8 cellular contexts compared by ENCODE assay signal in genomic region chr3:196609815-196610515, GRCh38. TPM values are rescaled to one million over a fixed set of nuclear protein-coding genes. Genes with fewer than 3 reads are reported as not detected.
DNase-seq lines count a peak whose midpoint lies in the region; ATAC-seq and TF ChIP-seq lines count a peak whose summit lies in the region.

No MANE protein-coding gene starts in this region.

- H2AFZ ChIP-seq in ACC112 (ENCODE audit: low read length, unreplicated experiment), result peak overlapping the region; percentile 40
- H2AFZ ChIP-seq in H9 (ENCODE audit: low read length), result no peak overlapping the region

- no peak overlapping the region for H3K4ac ChIP-seq in H9 (ENCODE audit: low read depth, low read length)

- H3K79me1 ChIP-seq in H9 (ENCODE audit: insufficient read depth, low read depth, low read length, poor library complexity, severe bottlenecking), result no peaks in the 10 kb centered on the region

- H3K27me3 ChIP-seq in ACC112 (ENCODE audit: insufficient read depth, low read length) (no peaks in the 10 kb centered on the region), H9 (ENCODE audit: insufficient read depth, low read length) (no peaks in the 10 kb centered on the region), left lung (peaks cover 0 to under 1% of the 10 kb centered on the region in 2 donors)

- no peak overlapping the region for H2BK120ac ChIP-seq in H9 (ENCODE audit: low read depth, low read length, poor library complexity, severe bottlenecking)

- no peak overlapping the region for H2AK5ac ChIP-seq in H9 (ENCODE audit: insufficient read length, low read length)

- no peaks in the 10 kb centered on the region for H3K36me3 ChIP-seq in ACC112 (ENCODE audit: insufficient read depth, low read length)
- no peaks in the 10 kb centered on the region for H3K36me3 ChIP-seq in left lung

- CTCF ChIA-PET in activated B cell treated with CpG ODN at 0.5 μM for 24 hours (lab: Charles Lee), result interaction anchor here (0.6 to 11.7 kb wide), 25 partner anchors 10 to 178 kb away, joined by 3 to 258 read pairs (median 4); partner anchors contain the start of genes CEP19, NRROS, PAK2 and PIGX

- H2BK5ac ChIP-seq in H9 (ENCODE audit: insufficient read length, low read length), result no peak overlapping the region

- H3K79me2 ChIP-seq in ACC112 (ENCODE audit: control insufficient read depth, insufficient read depth, low read length, unreplicated experiment) (no peaks in the 10 kb centered on the region), H9 (ENCODE audit: insufficient read depth, low read length) (no peaks in the 10 kb centered on the region)

- H3K9me3 Mint-ChIP-seq in H9 (no peaks in the 10 kb centered on the region), activated B cell treated with CpG ODN at 0.5 μM for 24 hours (no peaks in the 10 kb centered on the region)

- H4K20me1 ChIP-seq in H9 (ENCODE audit: control insufficient read depth, insufficient read depth, insufficient read length), result no peaks in the 10 kb centered on the region

- H3K56ac ChIP-seq in H9 (ENCODE audit: insufficient read length, low read depth, low read length), result no peak overlapping the region

- H3K27ac ChIP-seq in ACC112 (ENCODE audit: low read depth, low read length) (no peak overlapping the region), H9 (ENCODE audit: insufficient read length, low read depth, low read length) (no peak overlapping the region), left lung (peak overlapping the region in 1 of 2 donors; percentile 50)

- TF ChIP-seq CTCF in H9 (conservative IDR thresholded peaks at IDR 0.05) (no peak), activated B cell treated with CpG ODN at 0.5 μM for 24 hours (IDR thresholded peaks at IDR 0.05) (no peak), left lung (IDR thresholded peaks at IDR 0.05) (no peak)

- no peak overlapping the region for H4K5ac ChIP-seq in H9 (ENCODE audit: insufficient read length, low read depth, low read length)

- H3K4me1 Mint-ChIP-seq in H9 (peaks cover 17 to 18% of the 10 kb centered on the region in 2 experiments), activated B cell treated with CpG ODN at 0.5 μM for 24 hours (peaks cover 15% of the 10 kb centered on the region)

- H3K4me3 Mint-ChIP-seq in H9, result no peak overlapping the region
- peak overlapping the region; percentile 52 for H3K4me3 Mint-ChIP-seq in activated B cell treated with CpG ODN at 0.5 μM for 24 hours

- TF ChIP-seq POLR2A in GM18505 (IDR thresholded peaks at IDR 0.05; ENCODE audit: borderline replicate concordance, extremely low read depth, insufficient read depth, insufficient read length), result no peak

- H4K91ac ChIP-seq in H9 (ENCODE audit: insufficient read length, low read depth, low read length), result no peak overlapping the region

- H2BK20ac ChIP-seq in H9 (ENCODE audit: low read depth, low read length, poor library complexity, severe bottlenecking), result no peak overlapping the region

- POLR2A ChIA-PET in activated B cell treated with CpG ODN at 0.5 μM for 24 hours (lab: Charles Lee), result interaction anchor here (0.8 to 5.9 kb wide), 13 partner anchors 22 to 332 kb away, joined by 3 to 52 read pairs (median 7); partner anchors contain the start of genes CEP19, NCBP2, NRROS and PAK2

- no peak overlapping the region for H3K4me2 ChIP-seq in H9 (ENCODE audit: insufficient read depth, insufficient read length, low read length)

- no peaks in the 10 kb centered on the region for H3K27me3 Mint-ChIP-seq in H9 (ENCODE audit: low read depth)
- H3K27me3 Mint-ChIP-seq in activated B cell treated with CpG ODN at 0.5 μM for 24 hours, result no peaks in the 10 kb centered on the region

- no peaks in the 10 kb centered on the region for H3K9me3 ChIP-seq in H9 (ENCODE audit: control insufficient read depth, low read depth, low read length)
- H3K9me3 ChIP-seq in left lung, result no peaks in the 10 kb centered on the region

- intact Hi-C loops in activated B cell treated with CpG ODN at 0.5 μM for 24 hours (cut with micrococcal nuclease) (loop anchor here (1.0 to 2.0 kb wide), 8 partner anchors 22 to 360 kb away; partner anchors contain the start of genes NCBP2 and NRROS), left lung (cut with DNase I) (loop anchor here (5.0 to 10.0 kb wide), 2 partner anchors 75 to 77 kb away; no protein-coding TSS in a partner anchor)

- no peaks in the 10 kb centered on the region for H3K23me2 ChIP-seq in H9 (ENCODE audit: insufficient read length, low read depth, low read length, poor library complexity, severe bottlenecking)

- no peak overlapping the region for H3K4me3 ChIP-seq in ACC112 (ENCODE audit: low read depth, low read length)
- H3K4me3 ChIP-seq in left lung, result no peak overlapping the region

- H3K27ac Mint-ChIP-seq in H9, result peak overlapping the region in 2 of 3 experiments; percentile 48 to 49; a peak in 1 of 7 replicates
- peak overlapping the region; percentile 69 for H3K27ac Mint-ChIP-seq in activated B cell treated with CpG ODN at 0.5 μM for 24 hours

- H3K14ac ChIP-seq in H9 (ENCODE audit: insufficient read depth, low read length), result no peak overlapping the region

- no peaks in the 10 kb centered on the region for H3K36me3 Mint-ChIP-seq in H9 (ENCODE audit: insufficient read depth in 1 of 3, low read depth in 3 of 3)
- no peaks in the 10 kb centered on the region for H3K36me3 Mint-ChIP-seq in activated B cell treated with CpG ODN at 0.5 μM for 24 hours (ENCODE audit: low read depth)

- no peak overlapping the region for H3K9ac ChIP-seq in H9 (ENCODE audit: extremely low read depth, insufficient read length, low read length)

- H2BK15ac ChIP-seq in H9 (ENCODE audit: low read depth, low read length), result no peak overlapping the region

- no peak for DNase-seq in H9
- no peak for DNase-seq in activated B cell treated with CpG ODN at 0.5 μM for 24 hours
- DNase-seq in left lung, result no peak
- no peak for DNase-seq in NCI-H1105 treated with DMSO at 0.1 percent for 48 hours (lab: John Stamatoyannopoulos, UW)

- H3K4me1 ChIP-seq in ACC112 (ENCODE audit: control insufficient read depth, insufficient read depth, low read length, unreplicated experiment), result peaks cover 5% of the 10 kb centered on the region
- H3K4me1 ChIP-seq in H9 (ENCODE audit: insufficient read depth, low read length), result no peaks in the 10 kb centered on the region
- peaks cover 0 to 26% of the 10 kb centered on the region in 2 donors for H3K4me1 ChIP-seq in left lung

- H4K8ac ChIP-seq in H9 (replicated peaks; ENCODE audit: insufficient read length, low read depth, low read length), result no peak overlapping the region

- no peak overlapping the region for H3T11ph ChIP-seq in H9 (ENCODE audit: low read length)

- no peak for ATAC-seq in activated B cell treated with CpG ODN at 0.5 μM for 24 hours (ENCODE audit: low read depth)
- ATAC-seq in left lung, result peak; percentile 9
- ATAC-seq in HG03460 (IDR thresholded peaks at IDR 0.05; ENCODE audit: unreplicated experiment), result no peak
- no peak for ATAC-seq in GM18505 (IDR thresholded peaks at IDR 0.05; ENCODE audit: unreplicated experiment)
- no peak for ATAC-seq in GM21723 (IDR thresholded peaks at IDR 0.05; ENCODE audit: unreplicated experiment)

- H3K23ac ChIP-seq in H9 (ENCODE audit: insufficient read length, low read depth, low read length), result no peak overlapping the region

- H2BK12ac ChIP-seq in H9 (ENCODE audit: insufficient read length, low read depth, low read length), result no peak overlapping the region

- H3K18ac ChIP-seq in H9 (ENCODE audit: insufficient read length, low read depth, low read length), result no peak overlapping the region

- no CpG with 5 or more reads among the region's 6 CpGs for WGBS in H9 (ENCODE audit: extremely low coverage, insufficient read length, low lambda C conversion rate)

RNA-seq across cellular contexts. Expression of gene NRROS, which starts 29.5 kb away (rescaled TPM):
- 2.8 and 4.0 TPM in 2 replicates for total RNA-seq in H9 (2021)
- 88.5 and 92.4 TPM in 2 replicates for total RNA-seq in activated B cell treated with CpG ODN at 0.5 μM for 24 hours
- 10 to 100 TPM; 12.3 to 21.8 TPM for total RNA-seq in left lung

RNA-seq across cellular contexts. Expression of gene FBXO45, which starts 41.5 kb away (rescaled TPM):
- 18.6 and 19.8 TPM in 2 replicates for total RNA-seq in H9 (2021)
- total RNA-seq in activated B cell treated with CpG ODN at 0.5 μM for 24 hours, result 5.7 and 6.5 TPM in 2 replicates
- total RNA-seq in left lung, result 10 to 100 TPM in 1 of 2 donors, 1 to 10 TPM in 1; 8.2 to 10.0 TPM

RNA-seq across cellular contexts. Expression of gene WDR53, which starts 41.6 kb away (rescaled TPM):
- total RNA-seq in H9 (2021) (21.2 and 22.3 TPM in 2 replicates), activated B cell treated with CpG ODN at 0.5 μM for 24 hours (14.1 and 14.3 TPM in 2 replicates), left lung (10 to 100 TPM; 10.2 to 10.7 TPM)
